ENCODE assay signal across 31 cellular contexts in the genomic region with DNA sequence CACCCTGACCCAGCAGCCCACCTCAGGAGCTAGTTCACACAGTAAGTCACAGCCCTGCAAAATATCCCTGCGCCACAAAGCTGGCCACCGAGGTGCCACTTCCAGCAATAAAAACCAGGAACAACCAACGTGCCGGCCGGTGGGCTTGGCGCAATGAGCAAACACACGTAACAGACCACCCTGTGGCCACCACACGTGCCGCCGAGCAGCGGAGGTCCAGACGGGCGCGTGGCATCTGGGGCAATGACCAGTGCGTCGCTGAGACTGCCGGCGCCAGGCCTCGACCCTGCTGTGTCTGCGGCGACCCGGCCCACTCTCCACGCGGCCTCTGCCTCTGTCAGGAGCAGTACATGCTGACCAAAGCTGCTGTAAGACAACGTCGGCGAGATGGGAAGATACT.
"Had no signal": no experiment of that assay in that cellular context is flagged by ENCODE, and none has a peak within 500 bp of the region (broad histone marks: within the 10 kb centered on the region; RNA-seq: fewer than 3 reads in every experiment).

No MANE protein-coding gene starts in this region.

- H3K4me1 Mint-ChIP-seq: activated B cell treated with CpG ODN at 0.5 μM for 24 hours; activated CD4-positive, alpha-beta T cell treated with anti-CD3 and anti-CD28 coated beads, Interleukin-2, amount 10 ng/mL, durations not matched to agents 24 days and 14 days; activated T-helper 17 cell treated with anti-CD3 and anti-CD28 coated beads, Interleukin-2, amount 50 U/mL, for 72 hours had no signal

- H3K27me3 Mint-ChIP-seq: activated B cell treated with CpG ODN at 0.5 μM for 24 hours; activated CD4-positive, alpha-beta memory T cell treated with anti-CD3 and anti-CD28 coated beads for 36 hours; activated CD4-positive, alpha-beta T cell treated with anti-CD3 and anti-CD28 coated beads, Interleukin-2, amount 10 ng/mL, durations not matched to agents 24 days and 14 days; activated CD8-positive, alpha-beta T cell treated with anti-CD3 and anti-CD28 coated beads for 36 hours; activated naive CD8-positive, alpha-beta T cell treated with anti-CD3 and anti-CD28 coated beads for 36 hours; activated T-helper 17 cell treated with anti-CD3 and anti-CD28 coated beads, Interleukin-2, amount 50 U/mL, for 72 hours; T-cell; T-helper 17 cell had no signal

- H3K36me3 ChIP-seq: adrenal gland, brain microvascular endothelial cell, breast epithelium had no signal

- H3K4me3 Mint-ChIP-seq: activated B cell treated with CpG ODN at 0.5 μM for 24 hours; activated CD4-positive, alpha-beta memory T cell treated with anti-CD3 and anti-CD28 coated beads for 36 hours; activated CD4-positive, alpha-beta T cell treated with anti-CD3 and anti-CD28 coated beads, Interleukin-2, amount 10 ng/mL, durations not matched to agents 24 days and 14 days; activated CD8-positive, alpha-beta T cell treated with anti-CD3 and anti-CD28 coated beads for 36 hours; activated naive CD4-positive, alpha-beta T cell treated with anti-CD3 and anti-CD28 coated beads for 36 hours; activated naive CD8-positive, alpha-beta T cell treated with anti-CD3 and anti-CD28 coated beads for 36 hours; activated T-cell treated with anti-CD3 and anti-CD28 coated beads, Interleukin-2, amount 50 U/mL, for 4 hours; activated T-cell treated with anti-CD3 and anti-CD28 coated beads, Interleukin-2, amount 50 U/mL, for 72 hours; activated T-helper 1 cell treated with anti-CD3 and anti-CD28 coated beads, Interleukin-12 subunit alpha, Interleukin-12 subunit beta, Interleukin-2, Interleukin-4 antibody, amounts not matched to agents 30 ng/mL and 10 ng/mL and 1 ng/mL, durations not matched to agents 14 hours and 24 hours and 36 hours; activated T-helper 17 cell treated with anti-CD3 and anti-CD28 coated beads, Interleukin-2, amount 50 U/mL, for 72 hours; T-cell; T-helper 17 cell had no signal

- H3K27ac ChIP-seq: adrenal gland, body of pancreas, brain microvascular endothelial cell, breast epithelium, VCaP had no signal

- H3K4me1 ChIP-seq: adrenal gland, body of pancreas, breast epithelium had no signal

- H3K4me3 ChIP-seq: adrenal gland, body of pancreas, breast epithelium had no signal

- H3K27ac Mint-ChIP-seq: activated B cell treated with CpG ODN at 0.5 μM for 24 hours; activated CD4-positive, alpha-beta memory T cell treated with anti-CD3 and anti-CD28 coated beads for 36 hours; activated CD4-positive, alpha-beta T cell treated with anti-CD3 and anti-CD28 coated beads, Interleukin-2, amount 10 ng/mL, durations not matched to agents 24 days and 14 days; activated CD8-positive, alpha-beta T cell treated with anti-CD3 and anti-CD28 coated beads for 36 hours; activated naive CD4-positive, alpha-beta T cell treated with anti-CD3 and anti-CD28 coated beads for 36 hours; activated naive CD8-positive, alpha-beta T cell treated with anti-CD3 and anti-CD28 coated beads for 36 hours; activated T-cell treated with anti-CD3 and anti-CD28 coated beads, Interleukin-2, amount 50 U/mL, for 72 hours; activated T-helper 1 cell treated with anti-CD3 and anti-CD28 coated beads, Interleukin-12 subunit alpha, Interleukin-12 subunit beta, Interleukin-2, Interleukin-4 antibody, amounts not matched to agents 30 ng/mL and 10 ng/mL and 1 ng/mL, durations not matched to agents 14 hours and 24 hours and 36 hours; activated T-helper 17 cell treated with anti-CD3 and anti-CD28 coated beads, Interleukin-2, amount 50 U/mL, for 72 hours; T-cell; T-helper 17 cell had no signal

- DNase-seq: activated B cell treated with CpG ODN at 0.5 μM for 24 hours; activated CD4-positive, alpha-beta memory T cell treated with anti-CD3 and anti-CD28 coated beads for 36 hours; activated CD4-positive, alpha-beta T cell treated with anti-CD3 and anti-CD28 coated beads for 4 hours; activated CD4-positive, alpha-beta T cell treated with anti-CD3 and anti-CD28 coated beads, Interleukin-2, amount 10 ng/mL, durations not matched to agents 24 days and 14 days; activated CD4-positive, alpha-beta T cell treated with anti-CD3 and anti-CD28 coated beads, Interleukin-2, amount 50 U/mL, for 1 hour; activated CD4-positive, alpha-beta T cell treated with anti-CD3 and anti-CD28 coated beads, Interleukin-2, amount 50 U/mL, for 4 hours; activated CD4-positive, CD25-positive, alpha-beta regulatory T cell treated with anti-CD3 and anti-CD28 coated beads, Interleukin-2, amount 50 U/mL, for 72 hours; activated CD8-positive, alpha-beta memory T cell treated with anti-CD3 and anti-CD28 coated beads, Interleukin-2, amount 50 U/mL, for 4 hours; activated CD8-positive, alpha-beta T cell treated with anti-CD3 and anti-CD28 coated beads for 36 hours; activated effector memory CD4-positive, alpha-beta T cell treated with anti-CD3 and anti-CD28 coated beads, Interleukin-2, amount 50 U/mL, for 16 hours; activated gamma-delta T cell treated with Interleukin-2 at 50 U/mL for 16 hours; activated naive CD4-positive, alpha-beta T cell; activated naive CD4-positive, alpha-beta T cell treated with anti-CD3 and anti-CD28 coated beads for 36 hours; activated naive CD4-positive, alpha-beta T cell treated with anti-CD3 and anti-CD28 coated beads, Interleukin-2, amount 50 U/mL, for 16 hours; activated naive CD8-positive, alpha-beta T cell treated with anti-CD3 and anti-CD28 coated beads for 36 hours; activated T-cell treated with anti-CD3 and anti-CD28 coated beads for 4 hours; activated T-cell treated with anti-CD3 and anti-CD28 coated beads, Interleukin-2, amount 50 U/mL, for 1 hour; activated T-cell treated with anti-CD3 and anti-CD28 coated beads, Interleukin-2, amount 50 U/mL, for 4 hours; activated T-cell treated with anti-CD3 and anti-CD28 coated beads, Interleukin-2, amount 50 U/mL, for 72 hours; adrenal gland; amniotic stem cell; body of pancreas; brain microvascular endothelial cell; central memory CD4-positive, alpha-beta T cell; T-cell; T-helper 17 cell; T-helper 9 cell had no signal

- H3K27me3 ChIP-seq: adrenal gland, body of pancreas, brain microvascular endothelial cell, breast epithelium had no signal
